ENCODE assay signal across 32 cellular contexts in genomic region chr9:33254211-33254610, GRCh38. TPM values are rescaled to one million over a fixed set of nuclear protein-coding genes. Genes with fewer than 3 reads are reported as not detected.
"Had no signal": no experiment of that assay in that cellular context is flagged by ENCODE, and none has a peak within 500 bp of the region (broad histone marks: within the 10 kb centered on the region; RNA-seq: fewer than 3 reads in every experiment).

No MANE protein-coding gene starts in this region.

- ATAC-seq: left cardiac atrium; left lobe of liver; left ventricle myocardium superior; lower lobe of right lung; natural killer cell; right lobe of liver; stimulated activated effector memory CD8-positive, alpha-beta T cell treated with anti-CD3 and anti-CD28 coated beads, Interleukin-12 subunit alpha, Interleukin-12 subunit beta, amount 100 ng/mL, for 72 hours; upper lobe of right lung had no signal

- H3K27me3 Mint-ChIP-seq: naive B cell; progenitor cell of endocrine pancreas; stimulated activated naive CD8-positive, alpha-beta T cell treated with anti-CD3 and anti-CD28 coated beads, Interleukin-15, Interleukin-2, amounts not matched to agents 100 ng/mL and 50 ng/mL, for 24 hours had no signal

- H3K4me1 ChIP-seq: lower lobe of right lung, right atrium auricular region, right lobe of liver, tibial artery, upper lobe of right lung had no signal

- H3K36me3 ChIP-seq: ovary had no signal

- H3K4me3 ChIP-seq: lower lobe of right lung, ovary, right atrium auricular region, right lobe of liver, skin epidermis, suprapubic skin, thoracic aorta, tibial artery, upper lobe of right lung had no signal

- H3K4me1 Mint-ChIP-seq: stimulated activated effector memory CD8-positive, alpha-beta T cell treated with anti-CD3 and anti-CD28 coated beads, Interleukin-12 subunit alpha, Interleukin-12 subunit beta, amount 100 ng/mL, for 72 hours had no signal

- H3K27me3 ChIP-seq: ovary, right atrium auricular region, right lobe of liver, suprapubic skin, tibial artery, upper lobe of right lung had no signal

- H3K27ac ChIP-seq: lower lobe of right lung, ovary, right atrium auricular region, right lobe of liver, suprapubic skin, thoracic aorta, tibial artery, upper lobe of right lung had no signal

- H3K27ac Mint-ChIP-seq: natural killer cell; progenitor cell of endocrine pancreas; stimulated activated effector memory CD8-positive, alpha-beta T cell treated with anti-CD3 and anti-CD28 coated beads, Interleukin-12 subunit alpha, Interleukin-12 subunit beta, amount 100 ng/mL, for 72 hours; stimulated activated naive CD8-positive, alpha-beta T cell treated with anti-CD3 and anti-CD28 coated beads, Interleukin-15, Interleukin-2, amounts not matched to agents 100 ng/mL and 50 ng/mL, for 24 hours had no signal

- H3K4me3 Mint-ChIP-seq: naive B cell; natural killer cell; stimulated activated effector memory CD8-positive, alpha-beta T cell treated with anti-CD3 and anti-CD28 coated beads, Interleukin-12 subunit alpha, Interleukin-12 subunit beta, amount 100 ng/mL, for 72 hours; stimulated activated naive CD8-positive, alpha-beta T cell treated with anti-CD3 and anti-CD28 coated beads, Interleukin-15, Interleukin-2, amounts not matched to agents 100 ng/mL and 50 ng/mL, for 24 hours had no signal

- DNase-seq: hippocampal formation; kidney glomerular epithelial cell; left cardiac atrium; left ventricle myocardium superior; lower lobe of right lung; mammary epithelial cell; mesenchymal stem cell; naive B cell; natural killer cell; ovary; right lobe of liver; stimulated activated CD4-positive, alpha-beta T cell treated with anti-CD3 and anti-CD28 coated beads, Interleukin-12 subunit alpha, Interleukin-12 subunit beta, amount 100 ng/mL, for 4 hours; stimulated activated CD4-positive, alpha-beta T cell treated with anti-CD3 and anti-CD28 coated beads, Interleukin-15, amount 100 ng/mL, for 24 hours; stimulated activated CD4-positive, alpha-beta T cell treated with anti-CD3 and anti-CD28 coated beads, Interleukin-2, amount 100 ng/mL, for 24 hours; stimulated activated CD4-positive, alpha-beta T cell treated with anti-CD3 and anti-CD28 coated beads, Interleukin-4, amount 100 ng/mL, for 1 hour; stimulated activated naive CD4-positive, alpha-beta T cell; tibial artery; upper lobe of right lung had no signal

- H3K9me3 ChIP-seq: lower lobe of right lung, ovary, right atrium auricular region, right lobe of liver, suprapubic skin, thoracic aorta, tibial artery, upper lobe of right lung had no signal

- H3K9me3 Mint-ChIP-seq: naive B cell; natural killer cell; stimulated activated effector memory CD8-positive, alpha-beta T cell treated with anti-CD3 and anti-CD28 coated beads, Interleukin-12 subunit alpha, Interleukin-12 subunit beta, amount 100 ng/mL, for 72 hours; stimulated activated naive CD8-positive, alpha-beta T cell treated with anti-CD3 and anti-CD28 coated beads, Interleukin-15, Interleukin-2, amounts not matched to agents 100 ng/mL and 50 ng/mL, for 24 hours had no signal

RNA-seq across cellular contexts. Expression of gene SPINK4, which starts 14.2 kb away (rescaled TPM):
- total RNA-seq: left cardiac atrium, left lobe of liver, left ventricle myocardium superior, lower lobe of right lung, mammary epithelial cell, natural killer cell, omental fat pad, ovary, progenitor cell of endocrine pancreas, pulmonary artery endothelial cell, renal cortical epithelial cell, right atrium auricular region, right lobe of liver, subcutaneous adipose tissue, suprapubic skin, thoracic aorta, upper lobe of right lung had no signal
- polyA plus RNA-seq: keratinocyte, mammary epithelial cell, neural cell, ovary had no signal
